7 cellular contexts compared by ENCODE assay signal in the genomic region with DNA sequence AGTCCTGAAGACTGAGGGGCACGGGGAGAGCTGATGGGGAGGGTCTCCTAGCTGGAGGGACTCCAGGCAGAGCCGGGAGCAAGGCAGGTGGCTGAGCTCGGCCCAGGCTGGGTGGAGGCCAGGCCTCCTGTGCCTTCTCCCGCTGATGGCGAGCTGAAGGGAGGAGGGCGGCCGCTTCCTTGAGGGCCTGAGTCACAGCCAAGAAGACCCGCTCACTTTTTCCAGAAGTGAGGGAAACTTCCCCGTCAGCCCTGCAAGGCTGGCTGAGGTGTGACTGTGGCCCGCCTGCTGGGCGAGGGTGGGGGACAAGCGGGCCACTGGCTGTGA. TPM values are rescaled to one million over a fixed set of nuclear protein-coding genes. Genes with fewer than 3 reads are reported as not detected.
DNase-seq lines count a peak whose midpoint lies in the region; ATAC-seq lines count a peak whose summit lies in the region.

No MANE protein-coding gene starts in this region.

- peak overlapping the region; percentile 94 for H3K27ac ChIP-seq in HUES48 (ENCODE audit: low read depth, low read length)

- peaks cover 11% of the 10 kb centered on the region for H3K27me3 ChIP-seq in HUES48 (ENCODE audit: control insufficient read depth, insufficient read depth, low read length)

- no peaks in the 10 kb centered on the region for H3K36me3 ChIP-seq in HUES48 (ENCODE audit: control insufficient read depth, insufficient read depth, low read length)

- no peaks in the 10 kb centered on the region for H3K9me3 ChIP-seq in HUES48 (ENCODE audit: control insufficient read depth, insufficient read depth, low read length)

- H3K4me3 ChIP-seq in HUES48 (ENCODE audit: low read depth, low read length), result peak overlapping the region; percentile 29; the same call in 1 of the 2 replicates

- peak; percentile 3 for ATAC-seq in left ventricle myocardium superior
- no peak for ATAC-seq in GM21528 (IDR thresholded peaks at IDR 0.05; ENCODE audit: low FRiP score, unreplicated experiment)

- no peak overlapping the region; the same call in 1 of the 2 replicates for H3K9ac ChIP-seq in HUES48 (ENCODE audit: low read depth, low read length)

- intact Hi-C loops in left ventricle myocardium superior (cut with micrococcal nuclease), result no loop called here

- peaks cover 37% of the 10 kb centered on the region for H3K4me1 ChIP-seq in HUES48 (ENCODE audit: control insufficient read depth, insufficient read depth, low read length)

- peak; percentile 77 for DNase-seq in activated CD8-positive, alpha-beta memory T cell treated with anti-CD3 and anti-CD28 coated beads for 24 hours
- DNase-seq in left ventricle myocardium superior, result no peak
- peak; percentile 37 for DNase-seq in smooth muscle cell of the brain vasculature (ENCODE audit: low read depth, low spot score)
- DNase-seq in T-helper 9 cell, result no peak
- no peak for DNase-seq in HPDE6-E6E7 (ENCODE audit: extremely low spot score)

RNA-seq across cellular contexts. Expression of a gene that starts 1.7 kb away (rescaled TPM):
- 13.5 TPM for total RNA-seq in left ventricle myocardium superior

RNA-seq across cellular contexts. Expression of a gene that starts 12.7 kb away (rescaled TPM):
- total RNA-seq in left ventricle myocardium superior, result 2.1 TPM

RNA-seq across cellular contexts. Expression of a gene that starts 15.7 kb away (rescaled TPM):
- total RNA-seq in left ventricle myocardium superior, result 1.9 TPM

RNA-seq across cellular contexts. Expression of a gene that starts 26.7 kb away (rescaled TPM):
- 155 TPM for total RNA-seq in left ventricle myocardium superior

RNA-seq across cellular contexts. Expression of a gene that starts 34.6 kb away (rescaled TPM):
- 61.0 TPM for total RNA-seq in left ventricle myocardium superior

Comparison
In these comparisons a context has a peak if more than half of its experiments do, and no peak if none do; other contexts are left out.
1. DNase-seq: peak in activated CD8-positive, alpha-beta memory T cell treated with anti-CD3 and anti-CD28 coated beads for 24 hours (single experiment) and smooth muscle cell of the brain vasculature (single experiment); none in left ventricle myocardium superior (single experiment), T-helper 9 cell (single experiment) and HPDE6-E6E7 (single experiment).